In genomic region chr9:93857528-93857927, GRCh38 we compare ENCODE assay signal across 1 cellular context.
TF ChIP-seq lines count a peak whose summit lies in the region.

No MANE protein-coding gene starts in this region.

TF ChIP-seq in SK-N-SH, 30 proteins besides CTCF, POLR2A, EP300 and RAD21 (continued from another document):
- TF ChIP-seq, protein P1, sequence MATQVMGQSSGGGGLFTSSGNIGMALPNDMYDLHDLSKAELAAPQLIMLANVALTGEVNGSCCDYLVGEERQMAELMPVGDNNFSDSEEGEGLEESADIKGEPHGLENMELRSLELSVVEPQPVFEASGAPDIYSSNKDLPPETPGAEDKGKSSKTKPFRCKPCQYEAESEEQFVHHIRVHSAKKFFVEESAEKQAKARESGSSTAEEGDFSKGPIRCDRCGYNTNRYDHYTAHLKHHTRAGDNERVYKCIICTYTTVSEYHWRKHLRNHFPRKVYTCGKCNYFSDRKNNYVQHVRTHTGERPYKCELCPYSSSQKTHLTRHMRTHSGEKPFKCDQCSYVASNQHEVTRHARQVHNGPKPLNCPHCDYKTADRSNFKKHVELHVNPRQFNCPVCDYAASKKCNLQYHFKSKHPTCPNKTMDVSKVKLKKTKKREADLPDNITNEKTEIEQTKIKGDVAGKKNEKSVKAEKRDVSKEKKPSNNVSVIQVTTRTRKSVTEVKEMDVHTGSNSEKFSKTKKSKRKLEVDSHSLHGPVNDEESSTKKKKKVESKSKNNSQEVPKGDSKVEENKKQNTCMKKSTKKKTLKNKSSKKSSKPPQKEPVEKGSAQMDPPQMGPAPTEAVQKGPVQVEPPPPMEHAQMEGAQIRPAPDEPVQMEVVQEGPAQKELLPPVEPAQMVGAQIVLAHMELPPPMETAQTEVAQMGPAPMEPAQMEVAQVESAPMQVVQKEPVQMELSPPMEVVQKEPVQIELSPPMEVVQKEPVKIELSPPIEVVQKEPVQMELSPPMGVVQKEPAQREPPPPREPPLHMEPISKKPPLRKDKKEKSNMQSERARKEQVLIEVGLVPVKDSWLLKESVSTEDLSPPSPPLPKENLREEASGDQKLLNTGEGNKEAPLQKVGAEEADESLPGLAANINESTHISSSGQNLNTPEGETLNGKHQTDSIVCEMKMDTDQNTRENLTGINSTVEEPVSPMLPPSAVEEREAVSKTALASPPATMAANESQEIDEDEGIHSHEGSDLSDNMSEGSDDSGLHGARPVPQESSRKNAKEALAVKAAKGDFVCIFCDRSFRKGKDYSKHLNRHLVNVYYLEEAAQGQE (IDR thresholded peaks at IDR 0.05; ENCODE audit: low read depth, low read length), result no peak
TF ChIP-seq in SK-N-SH: peak in this region for 0.
